ENCODE assay signal across 13 cellular contexts in the genomic region with DNA sequence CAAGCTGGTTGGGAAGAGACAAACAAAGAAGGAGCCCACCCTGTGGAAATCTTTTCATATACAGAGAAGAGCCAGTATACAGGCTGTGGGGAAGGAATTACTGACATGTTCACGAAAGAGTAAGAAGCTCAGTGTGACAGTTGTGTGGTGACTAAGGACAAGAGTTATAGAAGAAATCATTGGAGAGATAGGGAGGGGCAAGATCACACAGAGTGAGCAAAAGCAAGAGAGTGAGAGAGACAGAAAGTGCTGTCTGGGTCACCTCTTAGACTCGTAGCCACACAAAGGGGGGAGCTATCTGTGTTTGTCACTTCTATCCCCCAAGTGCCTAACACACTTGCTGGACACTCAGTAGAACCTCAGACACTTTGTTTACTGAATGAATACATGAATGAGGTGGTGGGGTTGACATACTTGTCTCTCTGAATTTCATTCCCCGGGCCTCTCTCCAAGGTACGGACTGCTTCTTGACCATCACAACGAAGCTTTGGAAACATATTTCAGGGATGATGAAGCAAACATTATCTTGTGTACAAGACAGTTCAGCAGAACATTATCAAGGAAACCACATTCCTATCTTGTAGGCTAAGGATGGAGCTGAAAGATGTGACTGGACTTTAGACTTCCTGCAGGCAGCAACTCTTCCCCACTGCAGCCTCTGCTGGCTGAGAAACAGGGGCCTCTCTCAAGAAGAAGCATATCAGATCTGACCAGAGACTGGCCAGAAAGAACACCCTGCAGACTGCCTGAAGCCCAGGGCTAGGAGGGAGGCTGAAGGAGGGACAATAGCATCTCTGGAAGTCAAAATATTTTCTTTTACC.
DNase-seq lines count a peak whose midpoint lies in the region; FAIRE-seq and TF ChIP-seq lines count a peak whose summit lies in the region.
"Had no signal": no experiment of that assay in that cellular context is flagged by ENCODE, and none has a peak within 500 bp of the region (broad histone marks: within the 10 kb centered on the region; RNA-seq: fewer than 3 reads in every experiment).

No MANE protein-coding gene starts in this region.

- H3K27ac ChIP-seq in fibroblast of lung (ENCODE audit: insufficient read depth, low read length) (no peak overlapping the region), tibial artery (peak overlapping the region; percentile 55 to 61)
- H3K27ac ChIP-seq: lower lobe of right lung had no signal

- no peak overlapping the region for H2AFZ ChIP-seq in fibroblast of lung (ENCODE audit: low read length)

- TF ChIP-seq CTCF in fibroblast of lung (conservative IDR thresholded peaks at IDR 0.05 in 1 of 2, IDR thresholded peaks at IDR 0.05 in 1 of 2; ENCODE audit: low read depth in 1 of 2, low read length in 2 of 2): no peak
- TF ChIP-seq CTCF in tibial artery (IDR thresholded peaks at IDR 0.05): no peak

- H3K4me1 ChIP-seq in fibroblast of lung (ENCODE audit: control insufficient read depth, extremely low read depth, insufficient read depth, low read length) (peaks cover 2% of the 10 kb centered on the region), tibial artery (peaks cover 0 to 31% (median 17%) of the 10 kb centered on the region in 4 donors)
- H3K4me1 ChIP-seq: lower lobe of right lung had no signal

- H3K27me3 ChIP-seq in fibroblast of lung (ENCODE audit: control insufficient read depth, insufficient read depth, low read length) (no peaks in the 10 kb centered on the region), tibial artery (no peaks in the 10 kb centered on the region)

- no peaks in the 10 kb centered on the region for H3K79me2 ChIP-seq in fibroblast of lung (ENCODE audit: control insufficient read depth, insufficient read depth, low read length)

- H3K9me3 ChIP-seq in fibroblast of lung (ENCODE audit: control insufficient read depth, insufficient read depth, low read depth, low read length) (no peaks in the 10 kb centered on the region), tibial artery (no peaks in the 10 kb centered on the region)
- H3K9me3 ChIP-seq: lower lobe of right lung had no signal

- peak overlapping the region; percentile 35 for H3K4me2 ChIP-seq in fibroblast of lung (ENCODE audit: extremely low read depth, insufficient read depth, low read length)

- no peak overlapping the region for H3K4me3 ChIP-seq in fibroblast of lung (replicated peaks in 1 of 4; ENCODE audit: control extremely low read depth in 1 of 4, insufficient read depth in 1 of 4, low read depth in 3 of 4, low read length in 4 of 4)
- no peak overlapping the region for H3K4me3 ChIP-seq in tibial artery
- H3K4me3 ChIP-seq: lower lobe of right lung had no signal

- H4K20me1 ChIP-seq in fibroblast of lung (ENCODE audit: control insufficient read depth, extremely low read depth, insufficient read depth, low read length): no peaks in the 10 kb centered on the region

- H3K9ac ChIP-seq in fibroblast of lung (ENCODE audit: insufficient read depth, low read length): no peak overlapping the region

- DNase-seq in GM18507 (ENCODE audit: extremely low spot score, insufficient read length, low read depth) (no peak), OCI-M2 (lab: John Stamatoyannopoulos, UW; ENCODE audit: unreplicated experiment) (peak; percentile 82), fibroblast of lung (ENCODE audit: low read depth in 2 of 2) (peak in 1 of 2 donors; percentile 71), tibial artery (no peak), H4 (ENCODE audit: low spot score) (no peak), SHP77 treated with DMSO at 0.1 percent for 48 hours (lab: John Stamatoyannopoulos, UW) (no peak), NCI-H1092 treated with DMSO at 0.1 percent for 48 hours (lab: John Stamatoyannopoulos, UW) (no peak)
- DNase-seq: Calu3; lower lobe of right lung; NCI-H1048; NCI-H446; stimulated activated naive CD8-positive, alpha-beta T cell treated with anti-CD3 and anti-CD28 coated beads, Interleukin-15, Interleukin-2, amounts not matched to agents 100 U/mL and 50 U/mL, for 24 hours had no signal

- peak; percentile 49 for FAIRE-seq in GM18507 (lab: Jason Lieb, UNC)
- FAIRE-seq: colon had no signal

- H3K36me3 ChIP-seq in fibroblast of lung (ENCODE audit: control insufficient read depth, insufficient read depth, low read length) (no peaks in the 10 kb centered on the region), tibial artery (no peaks in the 10 kb centered on the region)
- H3K36me3 ChIP-seq: lower lobe of right lung had no signal

- intact Hi-C loops in tibial artery (cut with DNase I; ENCODE audit: low total_unique reads): no loop called here
